Comparison of ENCODE assay signal across 37 cellular contexts in genomic region chr3:122590581-122590980, GRCh38. TPM values are rescaled to one million over a fixed set of nuclear protein-coding genes. Genes with fewer than 3 reads are reported as not detected.
"Had no signal": no experiment of that assay in that cellular context is flagged by ENCODE, and none has a peak within 500 bp of the region (broad histone marks: within the 10 kb centered on the region; RNA-seq: fewer than 3 reads in every experiment).

No MANE protein-coding gene starts in this region.

- H3K4me3 ChIP-seq: adrenal gland, body of pancreas, esophagus squamous epithelium, gastroesophageal sphincter had no signal

- H3K27me3 Mint-ChIP-seq: activated CD4-positive, alpha-beta memory T cell treated with anti-CD3 and anti-CD28 coated beads for 36 hours; activated CD4-positive, alpha-beta T cell treated with anti-CD3 and anti-CD28 coated beads for 36 hours; activated CD4-positive, alpha-beta T cell treated with anti-CD3 and anti-CD28 coated beads, Interleukin-2, amount 10 ng/mL, durations not matched to agents 24 days and 14 days; activated CD8-positive, alpha-beta memory T cell treated with anti-CD3 and anti-CD28 coated beads, Interleukin-2, amount 10 ng/mL, durations not matched to agents 7 days and 5 days; activated naive CD4-positive, alpha-beta T cell treated with anti-CD3 and anti-CD28 coated beads, Interleukin-2, amount 50 U/mL, for 24 hours; activated naive CD8-positive, alpha-beta T cell treated with anti-CD3 and anti-CD28 coated beads for 36 hours; activated naive CD8-positive, alpha-beta T cell treated with anti-CD3 and anti-CD28 coated beads, Interleukin-2, amount 50 U/mL, for 24 hours; T-helper 17 cell had no signal

- H3K36me3 ChIP-seq: adrenal gland, esophagus squamous epithelium, gastroesophageal sphincter, WERI-Rb-1 had no signal

- H3K27me3 ChIP-seq: adrenal gland, body of pancreas, esophagus squamous epithelium, gastroesophageal sphincter had no signal

- H3K4me3 Mint-ChIP-seq: activated CD4-positive, alpha-beta memory T cell treated with anti-CD3 and anti-CD28 coated beads for 36 hours; activated CD4-positive, alpha-beta T cell treated with anti-CD3 and anti-CD28 coated beads for 36 hours; activated CD4-positive, alpha-beta T cell treated with anti-CD3 and anti-CD28 coated beads, Interleukin-2, amount 10 ng/mL, durations not matched to agents 24 days and 14 days; activated CD8-positive, alpha-beta memory T cell treated with anti-CD3 and anti-CD28 coated beads, Interleukin-2, amount 10 ng/mL, durations not matched to agents 7 days and 5 days; activated CD8-positive, alpha-beta T cell treated with anti-CD3 and anti-CD28 coated beads, Interleukin-2, amount 10 ng/mL, durations not matched to agents 7 days and 5 days; activated naive CD4-positive, alpha-beta T cell treated with anti-CD3 and anti-CD28 coated beads for 36 hours; activated naive CD4-positive, alpha-beta T cell treated with anti-CD3 and anti-CD28 coated beads, Interleukin-2, amount 50 U/mL, for 24 hours; activated naive CD8-positive, alpha-beta T cell treated with anti-CD3 and anti-CD28 coated beads for 36 hours; activated naive CD8-positive, alpha-beta T cell treated with anti-CD3 and anti-CD28 coated beads, Interleukin-2, amount 50 U/mL, for 24 hours; activated T-helper 1 cell treated with anti-CD3 and anti-CD28 coated beads, Interleukin-12 subunit alpha, Interleukin-12 subunit beta, Interleukin-2, Interleukin-4 antibody, amounts not matched to agents 30 ng/mL and 10 ng/mL and 1 ng/mL, durations not matched to agents 14 hours and 24 hours and 36 hours; T-helper 17 cell; T-helper 2 cell treated with Interferon-gamma antibody and Interleukin-4, amounts not matched to agents 5 μg/mL and 100 μg/mL, for 36 hours had no signal

- DNase-seq: activated CD4-positive, alpha-beta memory T cell treated with anti-CD3 and anti-CD28 coated beads for 36 hours; activated CD4-positive, alpha-beta T cell treated with anti-CD3 and anti-CD28 coated beads for 36 hours; activated CD4-positive, alpha-beta T cell treated with anti-CD3 and anti-CD28 coated beads, Interleukin-2, amount 10 ng/mL, durations not matched to agents 24 days and 14 days; activated CD4-positive, CD25-positive, alpha-beta regulatory T cell; activated CD4-positive, CD25-positive, alpha-beta regulatory T cell treated with anti-CD3 and anti-CD28 coated beads, Interleukin-2, amount 50 U/mL, for 72 hours; activated CD8-positive, alpha-beta memory T cell treated with anti-CD3 and anti-CD28 coated beads, Interleukin-2, amount 10 ng/mL, durations not matched to agents 7 days and 5 days; activated CD8-positive, alpha-beta memory T cell treated with anti-CD3 and anti-CD28 coated beads, Interleukin-2, amount 50 U/mL, for 4 hours; activated CD8-positive, alpha-beta T cell treated with anti-CD3 and anti-CD28 coated beads, Interleukin-2, amount 10 ng/mL, durations not matched to agents 7 days and 5 days; activated effector memory CD4-positive, alpha-beta T cell treated with anti-CD3 and anti-CD28 coated beads, Interleukin-2, amount 50 U/mL, for 16 hours; activated naive CD4-positive, alpha-beta T cell treated with anti-CD3 and anti-CD28 coated beads for 36 hours; activated naive CD8-positive, alpha-beta T cell treated with anti-CD3 and anti-CD28 coated beads for 36 hours; activated naive CD8-positive, alpha-beta T cell treated with anti-CD3 and anti-CD28 coated beads, Interleukin-2, amount 50 U/mL, for 24 hours; activated T-cell treated with anti-CD3 and anti-CD28 coated beads, Interleukin-2, amount 50 U/mL, for 1 hour; activated T-cell treated with anti-CD3 and anti-CD28 coated beads, Interleukin-2, amount 50 U/mL, for 48 hours; adrenal gland; amygdala; aorta; body of pancreas; caudate nucleus; cortex of kidney; effector CD8-positive, alpha-beta T cell; esophagus squamous epithelium; foreskin melanocyte; T-helper 1 cell; T-helper 17 cell; T1000; WERI-Rb-1 had no signal

- H3K9me3 ChIP-seq: adrenal gland, body of pancreas, esophagus squamous epithelium, gastroesophageal sphincter had no signal

- H3K9me3 Mint-ChIP-seq: activated CD4-positive, alpha-beta memory T cell treated with anti-CD3 and anti-CD28 coated beads for 36 hours; activated naive CD4-positive, alpha-beta T cell treated with anti-CD3 and anti-CD28 coated beads for 36 hours; activated naive CD4-positive, alpha-beta T cell treated with anti-CD3 and anti-CD28 coated beads, Interleukin-2, amount 50 U/mL, for 24 hours; activated naive CD8-positive, alpha-beta T cell treated with anti-CD3 and anti-CD28 coated beads, Interleukin-2, amount 50 U/mL, for 24 hours; activated T-helper 1 cell treated with anti-CD3 and anti-CD28 coated beads, Interleukin-12 subunit alpha, Interleukin-12 subunit beta, Interleukin-2, Interleukin-4 antibody, amounts not matched to agents 30 ng/mL and 10 ng/mL and 1 ng/mL, durations not matched to agents 14 hours and 24 hours and 36 hours; activated T-helper 2 cell treated with anti-CD3 and anti-CD28 coated beads, Interferon-gamma antibody, Interleukin-2, Interleukin-4, amounts not matched to agents 10 μg/mL and 5 μg/mL and 100 μg/mL, durations not matched to agents 14 hours and 24 hours and 36 hours had no signal

- H3K27ac ChIP-seq: adrenal gland, body of pancreas, epithelial cell of prostate, esophagus squamous epithelium, gastroesophageal sphincter, WERI-Rb-1 had no signal

- FAIRE-seq: colon, endometrium, endothelial cell of umbilical vein had no signal

- ATAC-seq: activated CD4-positive, alpha-beta T cell treated with anti-CD3 and anti-CD28 coated beads for 36 hours; activated CD8-positive, alpha-beta memory T cell treated with anti-CD3 and anti-CD28 coated beads, Interleukin-2, amount 10 ng/mL, durations not matched to agents 7 days and 5 days; activated CD8-positive, alpha-beta T cell treated with anti-CD3 and anti-CD28 coated beads, Interleukin-2, amount 10 ng/mL, durations not matched to agents 7 days and 5 days; activated naive CD8-positive, alpha-beta T cell treated with anti-CD3 and anti-CD28 coated beads, Interleukin-2, amount 50 U/mL, for 24 hours; body of pancreas; gastroesophageal sphincter; T-helper 17 cell had no signal

- H3K27ac Mint-ChIP-seq: activated CD4-positive, alpha-beta memory T cell treated with anti-CD3 and anti-CD28 coated beads for 36 hours; activated CD4-positive, alpha-beta T cell treated with anti-CD3 and anti-CD28 coated beads for 36 hours; activated CD4-positive, alpha-beta T cell treated with anti-CD3 and anti-CD28 coated beads, Interleukin-2, amount 10 ng/mL, durations not matched to agents 24 days and 14 days; activated CD8-positive, alpha-beta memory T cell treated with anti-CD3 and anti-CD28 coated beads, Interleukin-2, amount 10 ng/mL, durations not matched to agents 7 days and 5 days; activated CD8-positive, alpha-beta T cell treated with anti-CD3 and anti-CD28 coated beads, Interleukin-2, amount 10 ng/mL, durations not matched to agents 7 days and 5 days; activated naive CD4-positive, alpha-beta T cell treated with anti-CD3 and anti-CD28 coated beads for 36 hours; activated naive CD4-positive, alpha-beta T cell treated with anti-CD3 and anti-CD28 coated beads, Interleukin-2, amount 50 U/mL, for 24 hours; activated naive CD8-positive, alpha-beta T cell treated with anti-CD3 and anti-CD28 coated beads for 36 hours; activated naive CD8-positive, alpha-beta T cell treated with anti-CD3 and anti-CD28 coated beads, Interleukin-2, amount 50 U/mL, for 24 hours; activated T-helper 1 cell treated with anti-CD3 and anti-CD28 coated beads, Interleukin-12 subunit alpha, Interleukin-12 subunit beta, Interleukin-2, Interleukin-4 antibody, amounts not matched to agents 30 ng/mL and 10 ng/mL and 1 ng/mL, durations not matched to agents 14 hours and 24 hours and 36 hours; activated T-helper 2 cell treated with anti-CD3 and anti-CD28 coated beads, Interferon-gamma antibody, Interleukin-2, Interleukin-4, amounts not matched to agents 10 μg/mL and 5 μg/mL and 100 μg/mL, durations not matched to agents 14 hours and 24 hours and 36 hours; T-helper 17 cell; T-helper 2 cell treated with Interferon-gamma antibody and Interleukin-4, amounts not matched to agents 5 μg/mL and 100 μg/mL, for 36 hours had no signal

- H3K4me1 ChIP-seq: adrenal gland, body of pancreas, esophagus squamous epithelium, gastroesophageal sphincter had no signal

RNA-seq across cellular contexts. Expression of gene PARP15, which starts 13.1 kb away (rescaled TPM):
- total RNA-seq: chondrocyte had no signal
